Comparison of ENCODE assay signal across 1 cellular context in genomic region chrX:107445146-107445545, GRCh38.
TF ChIP-seq lines count a peak whose summit lies in the region.

No MANE protein-coding gene starts in this region.

TF ChIP-seq in GM23338, 12 proteins besides CTCF, POLR2A, EP300 and RAD21 (continued from another document):
- TF ChIP-seq, protein P1, sequence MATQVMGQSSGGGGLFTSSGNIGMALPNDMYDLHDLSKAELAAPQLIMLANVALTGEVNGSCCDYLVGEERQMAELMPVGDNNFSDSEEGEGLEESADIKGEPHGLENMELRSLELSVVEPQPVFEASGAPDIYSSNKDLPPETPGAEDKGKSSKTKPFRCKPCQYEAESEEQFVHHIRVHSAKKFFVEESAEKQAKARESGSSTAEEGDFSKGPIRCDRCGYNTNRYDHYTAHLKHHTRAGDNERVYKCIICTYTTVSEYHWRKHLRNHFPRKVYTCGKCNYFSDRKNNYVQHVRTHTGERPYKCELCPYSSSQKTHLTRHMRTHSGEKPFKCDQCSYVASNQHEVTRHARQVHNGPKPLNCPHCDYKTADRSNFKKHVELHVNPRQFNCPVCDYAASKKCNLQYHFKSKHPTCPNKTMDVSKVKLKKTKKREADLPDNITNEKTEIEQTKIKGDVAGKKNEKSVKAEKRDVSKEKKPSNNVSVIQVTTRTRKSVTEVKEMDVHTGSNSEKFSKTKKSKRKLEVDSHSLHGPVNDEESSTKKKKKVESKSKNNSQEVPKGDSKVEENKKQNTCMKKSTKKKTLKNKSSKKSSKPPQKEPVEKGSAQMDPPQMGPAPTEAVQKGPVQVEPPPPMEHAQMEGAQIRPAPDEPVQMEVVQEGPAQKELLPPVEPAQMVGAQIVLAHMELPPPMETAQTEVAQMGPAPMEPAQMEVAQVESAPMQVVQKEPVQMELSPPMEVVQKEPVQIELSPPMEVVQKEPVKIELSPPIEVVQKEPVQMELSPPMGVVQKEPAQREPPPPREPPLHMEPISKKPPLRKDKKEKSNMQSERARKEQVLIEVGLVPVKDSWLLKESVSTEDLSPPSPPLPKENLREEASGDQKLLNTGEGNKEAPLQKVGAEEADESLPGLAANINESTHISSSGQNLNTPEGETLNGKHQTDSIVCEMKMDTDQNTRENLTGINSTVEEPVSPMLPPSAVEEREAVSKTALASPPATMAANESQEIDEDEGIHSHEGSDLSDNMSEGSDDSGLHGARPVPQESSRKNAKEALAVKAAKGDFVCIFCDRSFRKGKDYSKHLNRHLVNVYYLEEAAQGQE (IDR thresholded peaks at IDR 0.05; ENCODE audit: unreplicated experiment) = no peak
- TF ChIP-seq POLR2AphosphoS5 (IDR thresholded peaks at IDR 0.05; ENCODE audit: low read depth) (no peak), ZNF114 (CRISPR knock-in tag; IDR thresholded peaks at IDR 0.05) (no peak), ZNF331 (CRISPR knock-in tag; IDR thresholded peaks at IDR 0.05; ENCODE audit: low read depth) (no peak), JUNB (IDR thresholded peaks at IDR 0.05; ENCODE audit: unreplicated experiment) (no peak), CREB1 (CRISPR knock-in tag; IDR thresholded peaks at IDR 0.05; ENCODE audit: low read depth) (no peak), EZH2 (IDR thresholded peaks at IDR 0.05; ENCODE audit: low read depth, unreplicated experiment) (no peak)
- TF ChIP-seq, protein P2, sequence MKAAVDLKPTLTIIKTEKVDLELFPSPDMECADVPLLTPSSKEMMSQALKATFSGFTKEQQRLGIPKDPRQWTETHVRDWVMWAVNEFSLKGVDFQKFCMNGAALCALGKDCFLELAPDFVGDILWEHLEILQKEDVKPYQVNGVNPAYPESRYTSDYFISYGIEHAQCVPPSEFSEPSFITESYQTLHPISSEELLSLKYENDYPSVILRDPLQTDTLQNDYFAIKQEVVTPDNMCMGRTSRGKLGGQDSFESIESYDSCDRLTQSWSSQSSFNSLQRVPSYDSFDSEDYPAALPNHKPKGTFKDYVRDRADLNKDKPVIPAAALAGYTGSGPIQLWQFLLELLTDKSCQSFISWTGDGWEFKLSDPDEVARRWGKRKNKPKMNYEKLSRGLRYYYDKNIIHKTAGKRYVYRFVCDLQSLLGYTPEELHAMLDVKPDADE (IDR thresholded peaks at IDR 0.05) = no peak
TF ChIP-seq in GM23338: peak in this region for 0.
